ENCODE assay signal across 16 cellular contexts in the genomic region with DNA sequence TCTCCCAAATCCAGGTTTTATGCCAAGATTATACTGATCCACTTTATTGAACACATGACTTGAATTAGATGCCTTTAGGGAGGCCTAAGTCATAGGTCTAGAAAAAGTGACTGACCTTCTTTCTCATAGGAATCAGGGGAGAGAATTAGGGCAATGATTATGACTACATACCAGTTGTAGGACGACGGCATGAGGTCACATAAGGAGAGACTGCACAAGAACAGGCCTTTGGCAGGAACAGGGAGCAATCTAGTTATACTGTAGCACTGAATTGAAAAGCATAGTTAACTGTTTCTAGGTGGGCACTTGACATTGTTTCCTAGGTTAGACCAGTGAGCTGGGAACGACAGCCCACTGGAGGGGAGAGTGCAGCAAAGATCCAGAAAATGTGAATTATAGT. TPM values are rescaled to one million over a fixed set of nuclear protein-coding genes. Genes with fewer than 3 reads are reported as not detected.
DNase-seq lines count a peak whose midpoint lies in the region; ATAC-seq and TF ChIP-seq lines count a peak whose summit lies in the region.
"Had no signal": no experiment of that assay in that cellular context is flagged by ENCODE, and none has a peak within 500 bp of the region (broad histone marks: within the 10 kb centered on the region; RNA-seq: fewer than 3 reads in every experiment).

No MANE protein-coding gene starts in this region.

- CTCF ChIA-PET in WTC11 (lab: Charles Lee): no interaction called here

- no peaks in the 10 kb centered on the region for H3K4me1 Mint-ChIP-seq in WTC11

- WGBS in right cardiac atrium: 50% methylated on average over 3 of the region's 3 CpGs

- intact Hi-C loops in Right ventricle myocardium inferior (cut with DNase I): no loop called here
- intact Hi-C loops in right cardiac atrium (cut with DNase I): no loop called here
- intact Hi-C loops in left lung (cut with DNase I): no loop called here

- H3K36me3 Mint-ChIP-seq in WTC11: no peaks in the 10 kb centered on the region

- ATAC-seq in Right ventricle myocardium inferior: peak; percentile 74
- ATAC-seq in right cardiac atrium: peak; percentile 43 to 50
- ATAC-seq in WTC11: no peak
- no peak for ATAC-seq in left lung
- ATAC-seq: GM12878 had no signal

- peaks cover 11% of the 10 kb centered on the region for H3K36me3 ChIP-seq in right atrium auricular region
- H3K36me3 ChIP-seq in left lung: peaks cover 0 to 16% of the 10 kb centered on the region in 2 donors

- no peak for DNase-seq in Right ventricle myocardium inferior (ENCODE audit: missing footprints)
- DNase-seq in right atrium auricular region (ENCODE audit: low spot score): no peak
- DNase-seq in fibroblast of mammary gland (ENCODE audit: low read depth): peak; percentile 21
- no peak for DNase-seq in right cardiac atrium
- DNase-seq in WTC11 (ENCODE audit: low spot score): no peak
- DNase-seq in left lung: no peak
- no peak for DNase-seq in RKO (ENCODE audit: low spot score)
- DNase-seq: 8988T, AML-193, Calu3, DMS79, HCEC 1CT, HFFc6 had no signal

- TF ChIP-seq CTCF in right atrium auricular region (IDR thresholded peaks at IDR 0.05) (no peak), fibroblast of mammary gland (conservative IDR thresholded peaks at IDR 0.05; ENCODE audit: control insufficient read depth, insufficient read depth, low read depth, low read length) (no peak), WTC11 (IDR thresholded peaks at IDR 0.05) (no peak), left lung (IDR thresholded peaks at IDR 0.05) (no peak)

- peaks cover 4% of the 10 kb centered on the region; the same call in 1 of the 2 replicates for H3K9me3 Mint-ChIP-seq in WTC11
- H3K9me3 Mint-ChIP-seq: HFFc6 had no signal

- H3K27ac Mint-ChIP-seq in WTC11: no peak overlapping the region
- H3K27ac Mint-ChIP-seq: HFFc6 had no signal

- H3K27ac ChIP-seq in right atrium auricular region: no peak overlapping the region
- H3K27ac ChIP-seq in right cardiac atrium (ENCODE audit: low read length): no peak overlapping the region
- no peak overlapping the region for H3K27ac ChIP-seq in left lung
- H3K27ac ChIP-seq: BLaER1, HL-60 had no signal

- POLR2A ChIA-PET in WTC11 (lab: Charles Lee): interaction anchor here (0.7 kb wide), 1 partner anchor 9 kb away, joined by 4 read pairs; no protein-coding TSS in a partner anchor

- no peaks in the 10 kb centered on the region for H3K27me3 Mint-ChIP-seq in WTC11 (ENCODE audit: low read depth)

- H3K4me3 ChIP-seq in right atrium auricular region (no peak overlapping the region), fibroblast of mammary gland (ENCODE audit: control insufficient read depth, low read depth, low read length) (no peak overlapping the region), right cardiac atrium (ENCODE audit: low read length) (no peak overlapping the region), left lung (no peak overlapping the region)
- H3K4me3 ChIP-seq: BLaER1, GM12878 had no signal

- H3K27me3 ChIP-seq in right atrium auricular region (no peaks in the 10 kb centered on the region), right cardiac atrium (ENCODE audit: control insufficient read depth, insufficient read depth) (no peaks in the 10 kb centered on the region), left lung (no peaks in the 10 kb centered on the region)
- H3K27me3 ChIP-seq: BLaER1 had no signal

- no peak overlapping the region for H3K4me3 Mint-ChIP-seq in WTC11
- H3K4me3 Mint-ChIP-seq: HFFc6 had no signal

- H3K4me1 ChIP-seq in right atrium auricular region: peaks cover 0 to 7% of the 10 kb centered on the region in 2 donors
- H3K4me1 ChIP-seq in right cardiac atrium (ENCODE audit: control insufficient read depth, insufficient read depth, low read length): peaks cover 3% of the 10 kb centered on the region
- no peaks in the 10 kb centered on the region for H3K4me1 ChIP-seq in left lung
- H3K4me1 ChIP-seq: BLaER1 had no signal

- no peaks in the 10 kb centered on the region for H3K9me3 ChIP-seq in right atrium auricular region
- H3K9me3 ChIP-seq in right cardiac atrium (ENCODE audit: control insufficient read depth, low read length): no peaks in the 10 kb centered on the region
- H3K9me3 ChIP-seq in left lung: no peaks in the 10 kb centered on the region
- H3K9me3 ChIP-seq: BLaER1 had no signal

TF ChIP-seq in WTC11, 78 proteins besides CTCF, POLR2A, EP300 and RAD21:
- TF ChIP-seq NFYB (CRISPR knock-in tag; conservative IDR thresholded peaks at IDR 0.05; ENCODE audit: low read depth) (no peak), JAZF1 (CRISPR knock-in tag; IDR thresholded peaks at IDR 0.05) (no peak), CREM (CRISPR knock-in tag; IDR thresholded peaks at IDR 0.05) (no peak), SMAD3 (CRISPR knock-in tag; IDR thresholded peaks at IDR 0.05; ENCODE audit: borderline replicate concordance) (no peak), ZNF396 (CRISPR knock-in tag; IDR thresholded peaks at IDR 0.05; ENCODE audit: borderline replicate concordance) (no peak), MXD4 (CRISPR knock-in tag; IDR thresholded peaks at IDR 0.05; ENCODE audit: borderline replicate concordance) (no peak), ZNF671 (CRISPR knock-in tag; IDR thresholded peaks at IDR 0.05) (no peak), OVOL2 (CRISPR knock-in tag; IDR thresholded peaks at IDR 0.05; ENCODE audit: borderline replicate concordance) (no peak), SP1 (CRISPR knock-in tag; conservative IDR thresholded peaks at IDR 0.05) (no peak), CBFB (CRISPR knock-in tag; IDR thresholded peaks at IDR 0.05; ENCODE audit: low read depth) (no peak), RELA (CRISPR knock-in tag; IDR thresholded peaks at IDR 0.05; ENCODE audit: borderline replicate concordance) (no peak), SOX15 (CRISPR knock-in tag; IDR thresholded peaks at IDR 0.05) (no peak)
- TF ChIP-seq, protein P1, sequence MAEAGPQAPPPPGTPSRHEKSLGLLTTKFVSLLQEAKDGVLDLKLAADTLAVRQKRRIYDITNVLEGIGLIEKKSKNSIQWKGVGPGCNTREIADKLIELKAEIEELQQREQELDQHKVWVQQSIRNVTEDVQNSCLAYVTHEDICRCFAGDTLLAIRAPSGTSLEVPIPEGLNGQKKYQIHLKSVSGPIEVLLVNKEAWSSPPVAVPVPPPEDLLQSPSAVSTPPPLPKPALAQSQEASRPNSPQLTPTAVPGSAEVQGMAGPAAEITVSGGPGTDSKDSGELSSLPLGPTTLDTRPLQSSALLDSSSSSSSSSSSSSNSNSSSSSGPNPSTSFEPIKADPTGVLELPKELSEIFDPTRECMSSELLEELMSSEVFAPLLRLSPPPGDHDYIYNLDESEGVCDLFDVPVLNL (CRISPR knock-in tag; IDR thresholded peaks at IDR 0.05; ENCODE audit: borderline replicate concordance, low read depth): no peak
- TF ChIP-seq, protein P2, sequence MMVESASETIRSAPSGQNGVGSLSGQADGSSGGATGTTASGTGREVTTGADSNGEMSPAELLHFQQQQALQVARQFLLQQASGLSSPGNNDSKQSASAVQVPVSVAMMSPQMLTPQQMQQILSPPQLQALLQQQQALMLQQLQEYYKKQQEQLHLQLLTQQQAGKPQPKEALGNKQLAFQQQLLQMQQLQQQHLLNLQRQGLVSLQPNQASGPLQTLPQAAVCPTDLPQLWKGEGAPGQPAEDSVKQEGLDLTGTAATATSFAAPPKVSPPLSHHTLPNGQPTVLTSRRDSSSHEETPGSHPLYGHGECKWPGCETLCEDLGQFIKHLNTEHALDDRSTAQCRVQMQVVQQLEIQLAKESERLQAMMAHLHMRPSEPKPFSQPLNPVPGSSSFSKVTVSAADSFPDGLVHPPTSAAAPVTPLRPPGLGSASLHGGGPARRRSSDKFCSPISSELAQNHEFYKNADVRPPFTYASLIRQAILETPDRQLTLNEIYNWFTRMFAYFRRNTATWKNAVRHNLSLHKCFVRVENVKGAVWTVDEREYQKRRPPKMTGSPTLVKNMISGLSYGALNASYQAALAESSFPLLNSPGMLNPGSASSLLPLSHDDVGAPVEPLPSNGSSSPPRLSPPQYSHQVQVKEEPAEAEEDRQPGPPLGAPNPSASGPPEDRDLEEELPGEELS (CRISPR knock-in tag; IDR thresholded peaks at IDR 0.05): no peak
- TF ChIP-seq, protein P3, sequence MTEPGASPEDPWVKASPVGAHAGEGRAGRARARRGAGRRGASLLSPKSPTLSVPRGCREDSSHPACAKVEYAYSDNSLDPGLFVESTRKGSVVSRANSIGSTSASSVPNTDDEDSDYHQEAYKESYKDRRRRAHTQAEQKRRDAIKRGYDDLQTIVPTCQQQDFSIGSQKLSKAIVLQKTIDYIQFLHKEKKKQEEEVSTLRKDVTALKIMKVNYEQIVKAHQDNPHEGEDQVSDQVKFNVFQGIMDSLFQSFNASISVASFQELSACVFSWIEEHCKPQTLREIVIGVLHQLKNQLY (CRISPR knock-in tag; IDR thresholded peaks at IDR 0.05): no peak
- TF ChIP-seq, protein P4, sequence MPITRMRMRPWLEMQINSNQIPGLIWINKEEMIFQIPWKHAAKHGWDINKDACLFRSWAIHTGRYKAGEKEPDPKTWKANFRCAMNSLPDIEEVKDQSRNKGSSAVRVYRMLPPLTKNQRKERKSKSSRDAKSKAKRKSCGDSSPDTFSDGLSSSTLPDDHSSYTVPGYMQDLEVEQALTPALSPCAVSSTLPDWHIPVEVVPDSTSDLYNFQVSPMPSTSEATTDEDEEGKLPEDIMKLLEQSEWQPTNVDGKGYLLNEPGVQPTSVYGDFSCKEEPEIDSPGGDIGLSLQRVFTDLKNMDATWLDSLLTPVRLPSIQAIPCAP (CRISPR knock-in tag; IDR thresholded peaks at IDR 0.05): no peak
TF ChIP-seq in WTC11: peak in this region for 0.

RNA-seq across cellular contexts. Expression of gene CREBRF, which starts 22.7 kb away (rescaled TPM):
- 23.9 TPM for total RNA-seq in Right ventricle myocardium inferior
- total RNA-seq in right atrium auricular region: 10 to 100 TPM; 20.9 to 22.5 TPM
- 10 to 100 TPM; 14.7 to 29.7 (median 26.2) TPM for total RNA-seq in right cardiac atrium
- polyA plus RNA-seq in right cardiac atrium: 6.9 TPM
- total RNA-seq in WTC11 (2021): 5.7 to 7.2 TPM (median 6.3 TPM) in 3 replicates
- 10 to 100 TPM; 21.9 to 34.4 TPM for total RNA-seq in left lung

Comparison
In these comparisons a context has a peak if more than half of its experiments do, and no peak if none do; other contexts are left out.
1. ATAC-seq: peak in Right ventricle myocardium inferior (single experiment) and right cardiac atrium (2 of 2); none in WTC11 (single experiment) and left lung (single experiment).